Comparison of ENCODE assay signal across 2 cellular contexts in the genomic region with DNA sequence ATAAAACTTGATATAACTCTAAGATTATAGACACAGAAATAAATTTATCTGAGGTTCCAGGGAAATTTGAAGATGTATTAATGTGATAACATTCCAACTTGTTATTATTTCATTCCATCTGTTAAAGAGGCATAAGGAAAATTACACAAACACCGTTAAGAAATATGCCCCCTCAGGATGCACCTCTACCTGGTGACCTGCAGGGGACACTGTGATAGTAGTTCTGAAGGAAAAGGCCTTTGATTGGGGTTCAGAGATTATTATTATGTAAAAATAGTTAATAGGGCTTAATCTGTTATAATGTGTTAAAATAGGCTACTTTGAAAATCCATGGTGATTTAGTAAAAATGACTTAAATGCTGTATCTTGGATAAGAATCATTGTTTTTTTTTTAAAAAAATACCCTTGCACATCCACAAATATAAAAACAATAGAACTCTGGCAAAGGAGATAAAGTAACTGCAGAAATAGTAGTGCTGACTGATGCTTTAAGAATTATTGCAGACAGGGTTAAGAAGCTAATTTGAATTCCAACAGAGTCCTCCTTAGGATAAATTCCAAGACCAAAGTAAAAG.
TF ChIP-seq lines count a peak whose summit lies in the region.

No MANE protein-coding gene starts in this region.

TF ChIP-seq in IMR-90, 13 proteins besides CTCF, POLR2A, EP300 and RAD21 (continued from another document):
- peak; percentile 53 for TF ChIP-seq SMC3 (IDR thresholded peaks at IDR 0.05; ENCODE audit: low read depth, low read length)

TF ChIP-seq in liver, 16 proteins besides CTCF, POLR2A, EP300 and RAD21 (continued from another document):
- TF ChIP-seq, protein P1, sequence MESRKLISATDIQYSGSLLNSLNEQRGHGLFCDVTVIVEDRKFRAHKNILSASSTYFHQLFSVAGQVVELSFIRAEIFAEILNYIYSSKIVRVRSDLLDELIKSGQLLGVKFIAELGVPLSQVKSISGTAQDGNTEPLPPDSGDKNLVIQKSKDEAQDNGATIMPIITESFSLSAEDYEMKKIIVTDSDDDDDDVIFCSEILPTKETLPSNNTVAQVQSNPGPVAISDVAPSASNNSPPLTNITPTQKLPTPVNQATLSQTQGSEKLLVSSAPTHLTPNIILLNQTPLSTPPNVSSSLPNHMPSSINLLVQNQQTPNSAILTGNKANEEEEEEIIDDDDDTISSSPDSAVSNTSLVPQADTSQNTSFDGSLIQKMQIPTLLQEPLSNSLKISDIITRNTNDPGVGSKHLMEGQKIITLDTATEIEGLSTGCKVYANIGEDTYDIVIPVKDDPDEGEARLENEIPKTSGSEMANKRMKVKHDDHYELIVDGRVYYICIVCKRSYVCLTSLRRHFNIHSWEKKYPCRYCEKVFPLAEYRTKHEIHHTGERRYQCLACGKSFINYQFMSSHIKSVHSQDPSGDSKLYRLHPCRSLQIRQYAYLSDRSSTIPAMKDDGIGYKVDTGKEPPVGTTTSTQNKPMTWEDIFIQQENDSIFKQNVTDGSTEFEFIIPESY (IDR thresholded peaks at IDR 0.05): no peak
- no peak for TF ChIP-seq FOXA1 (IDR thresholded peaks at IDR 0.05)
- no peak for TF ChIP-seq EGR1 (IDR thresholded peaks at IDR 0.05; ENCODE audit: low read depth in 2 of 2)
TF ChIP-seq in liver: peak in this region for 0.
